Comparison of ENCODE assay signal across 13 cellular contexts in the genomic region with DNA sequence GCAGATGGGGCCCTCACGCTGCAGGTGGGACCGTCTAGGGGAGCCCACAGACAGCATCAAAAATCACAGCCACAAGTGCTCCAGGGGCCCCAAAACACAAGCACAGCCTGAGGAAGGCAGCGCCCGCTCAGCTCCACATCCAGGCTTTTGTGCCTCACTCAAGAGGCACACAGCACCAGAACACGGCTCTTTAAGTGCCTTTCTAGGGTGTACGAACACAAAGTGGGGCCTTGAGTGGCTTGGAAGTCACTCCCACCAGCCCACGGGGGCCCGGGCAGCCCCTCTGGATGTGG.
DNase-seq lines count a peak whose midpoint lies in the region; ATAC-seq and TF ChIP-seq lines count a peak whose summit lies in the region.
"Had no signal": no experiment of that assay in that cellular context is flagged by ENCODE, and none has a peak within 500 bp of the region (broad histone marks: within the 10 kb centered on the region; RNA-seq: fewer than 3 reads in every experiment).

No MANE protein-coding gene starts in this region.

- H3K4me1 ChIP-seq in heart left ventricle (peaks cover 11 to 81% (median 39%) of the 10 kb centered on the region in 12 donors), right atrium auricular region (peaks cover 0 to 56% of the 10 kb centered on the region in 2 donors), trophoblast cell (ENCODE audit: control insufficient read depth in 1 of 2, insufficient read depth in 2 of 2, low read length in 2 of 2) (peaks cover 21 to 23% of the 10 kb centered on the region in 2 experiments), uterus (peaks cover 0 to 14% of the 10 kb centered on the region in 2 donors)

- H2AK5ac ChIP-seq in trophoblast cell (ENCODE audit: low read length): peak overlapping the region; percentile 66

- intact Hi-C loops in heart left ventricle (cut with DNase I) (loop anchor here in 3 of 10 donors (2.0 to 10.0 kb wide), 2 partner anchors 61 to 65 kb away; a partner anchor contains a TSS), Right ventricle myocardium inferior (cut with DNase I) (loop anchor here (2.0 kb wide), 1 partner anchor 37 kb away; no protein-coding TSS in a partner anchor), uterus (cut with DNase I; ENCODE audit: low total_unique reads) (no loop called here)

- no peak for TF ChIP-seq POLR2A in heart left ventricle (IDR thresholded peaks at IDR 0.05)
- no peak for TF ChIP-seq POLR2A in uterus (IDR thresholded peaks at IDR 0.05)

- H3K9ac ChIP-seq in trophoblast cell (ENCODE audit: low read length): no peak overlapping the region

- H3K79me2 ChIP-seq in trophoblast cell (ENCODE audit: control insufficient read depth, insufficient read depth, low read length, poor library complexity): peaks cover 6% of the 10 kb centered on the region

- ATAC-seq in heart left ventricle (peak in 1 of 4 donors; percentile 1), Right ventricle myocardium inferior (no peak)

- H3K79me1 ChIP-seq in trophoblast cell (ENCODE audit: low read length): peaks cover 14% of the 10 kb centered on the region

- H3K4ac ChIP-seq in trophoblast cell (ENCODE audit: low read depth, low read length): peak overlapping the region; percentile 20

- H2BK12ac ChIP-seq in trophoblast cell (ENCODE audit: low read length): peak overlapping the region; percentile 58

- no peak overlapping the region for H2AFZ ChIP-seq in trophoblast cell (ENCODE audit: insufficient read depth, low read length, poor library complexity)

- H2BK120ac ChIP-seq in trophoblast cell (ENCODE audit: insufficient read depth, low read length, poor library complexity): peak overlapping the region; percentile 70

- H3K27me3 ChIP-seq in heart left ventricle: peaks cover 0 to 5% (median 0%) of the 10 kb centered on the region in 9 donors
- no peaks in the 10 kb centered on the region for H3K27me3 ChIP-seq in right atrium auricular region
- no peaks in the 10 kb centered on the region for H3K27me3 ChIP-seq in trophoblast cell (ENCODE audit: insufficient read depth, low read length)
- no peaks in the 10 kb centered on the region for H3K27me3 ChIP-seq in uterus

- H4K8ac ChIP-seq in trophoblast cell (ENCODE audit: low read depth, low read length): peak overlapping the region; percentile 33

- peak overlapping the region; percentile 50 for H3K4me2 ChIP-seq in trophoblast cell (ENCODE audit: low read length)

- WGBS in heart left ventricle, 4 donors: 53 to 72% (median 57%) methylated on average over 5 to 8 of the region's 8 CpGs
- WGBS in trophoblast cell (ENCODE audit: extremely low coverage, insufficient coverage, insufficient read length): no CpG with 5 or more reads among the region's 8 CpGs

- DNase-seq in heart left ventricle (no peak), Right ventricle myocardium inferior (ENCODE audit: missing footprints) (no peak), right atrium auricular region (ENCODE audit: low spot score) (no peak), trophoblast cell (no peak), uterus (no peak), UCSD-AML1 (lab: John Stamatoyannopoulos, UW; ENCODE audit: unreplicated experiment) (no peak)
- no peak for DNase-seq in activated CD4-positive, alpha-beta T cell treated with anti-CD3 and anti-CD28 coated beads, Interleukin-2, amount 50 U/mL, for 1 hour
- no peak for DNase-seq in activated effector memory CD4-positive, alpha-beta T cell treated with anti-CD3 and anti-CD28 coated beads, Interleukin-2, amount 50 U/mL, for 16 hours
- DNase-seq: activated CD4-positive, CD25-positive, alpha-beta regulatory T cell treated with anti-CD3 and anti-CD28 coated beads, Interleukin-2, amount 50 U/mL, for 72 hours; cerebellar nuclear complex; NCI-H226; SIG-M5 had no signal

- H3K4me3 ChIP-seq in heart left ventricle: no peak overlapping the region
- H3K4me3 ChIP-seq in right atrium auricular region: no peak overlapping the region
- H3K4me3 ChIP-seq in trophoblast cell (ENCODE audit: low read depth, low read length): no peak overlapping the region
- no peak overlapping the region for H3K4me3 ChIP-seq in uterus
- H3K4me3 ChIP-seq: lower lobe of right lung had no signal

- TF ChIP-seq CTCF in heart left ventricle (IDR thresholded peaks at IDR 0.05) (no peak), right atrium auricular region (IDR thresholded peaks at IDR 0.05) (no peak), uterus (IDR thresholded peaks at IDR 0.05) (no peak)

- H4K12ac ChIP-seq in trophoblast cell (ENCODE audit: low read depth, low read length): no peak overlapping the region

- H2BK5ac ChIP-seq in trophoblast cell (ENCODE audit: low read depth, low read length, poor library complexity): peak overlapping the region; percentile 7

- H3K27ac ChIP-seq in heart left ventricle: peak overlapping the region; percentile 77 to 95 (median 90)
- H3K27ac ChIP-seq in right atrium auricular region: peak overlapping the region; percentile 88 to 92
- H3K27ac ChIP-seq in trophoblast cell (ENCODE audit: low read depth, low read length): peak overlapping the region; percentile 55
- H3K27ac ChIP-seq in uterus: peak overlapping the region; percentile 74 to 91

- peak overlapping the region; percentile 58 for H4K91ac ChIP-seq in trophoblast cell (ENCODE audit: low read depth, low read length)

- H3K36me3 ChIP-seq in heart left ventricle (peaks cover 0 to 2% (median 0%) of the 10 kb centered on the region in 9 donors), right atrium auricular region (no peaks in the 10 kb centered on the region), trophoblast cell (ENCODE audit: control insufficient read depth in 1 of 2, insufficient read depth in 2 of 2, low read length in 2 of 2) (peaks cover under 1 to 3% of the 10 kb centered on the region in 2 experiments), uterus (no peaks in the 10 kb centered on the region)
- H3K36me3 ChIP-seq: lower lobe of right lung had no signal

- H3K18ac ChIP-seq in trophoblast cell (ENCODE audit: low read length): peak overlapping the region; percentile 81

- H3K23ac ChIP-seq in trophoblast cell (ENCODE audit: low read length): no peak overlapping the region

- peak overlapping the region; percentile 21 for H3K14ac ChIP-seq in trophoblast cell (ENCODE audit: low read length)

- H3K9me3 ChIP-seq in heart left ventricle (no peaks in the 10 kb centered on the region), right atrium auricular region (no peaks in the 10 kb centered on the region), trophoblast cell (ENCODE audit: insufficient read depth, low read depth, low read length) (peaks cover 2% of the 10 kb centered on the region), uterus (no peaks in the 10 kb centered on the region)
- H3K9me3 ChIP-seq: lower lobe of right lung had no signal
